ENCODE assay signal across 8 cellular contexts in genomic region chr2:226649871-226650660, GRCh38.
A peak's percentile ranks its signal among the peaks of the same experiment; 100 is the strongest.
DNase-seq lines count a peak whose midpoint lies in the region; ATAC-seq and TF ChIP-seq lines count a peak whose summit lies in the region.

No MANE protein-coding gene starts in this region.

- peak overlapping the region; percentile 32 for H3K4me3 Mint-ChIP-seq in WTC11

- peak overlapping the region; percentile 35 to 41 for H3K27ac ChIP-seq in coronary artery
- no peak overlapping the region for H3K27ac ChIP-seq in liver (ENCODE audit: low read depth in 1 of 2, low read length in 2 of 2)

- H3K9me3 Mint-ChIP-seq in WTC11: peaks cover 26% of the 10 kb centered on the region

- H3K36me3 ChIP-seq in H7 (replicated peaks; ENCODE audit: control insufficient read depth, insufficient read depth, low read length) (no peaks in the 10 kb centered on the region), liver (ENCODE audit: control insufficient read depth in 4 of 4, insufficient read depth in 3 of 4, low read depth in 1 of 4, low read length in 3 of 4) (no peaks in the 10 kb centered on the region)

- POLR2A ChIA-PET in WTC11 (lab: Charles Lee): interaction anchor here (0.7 kb wide), 1 partner anchor 39 kb away, joined by 3 read pairs; no protein-coding TSS in a partner anchor

- TF ChIP-seq CTCF in WTC11 (IDR thresholded peaks at IDR 0.05) (no peak), coronary artery (IDR thresholded peaks at IDR 0.05) (no peak), liver (IDR thresholded peaks at IDR 0.05; ENCODE audit: low read depth, low read length, missing input control) (no peak)

- WGBS in liver: 61% methylated on average over 13 of the region's 13 CpGs

- no peaks in the 10 kb centered on the region for H3K9me3 ChIP-seq in liver (ENCODE audit: control insufficient read depth in 4 of 4, low read length in 3 of 4)

- peaks cover 22% of the 10 kb centered on the region for H3K36me3 Mint-ChIP-seq in WTC11

- TF ChIP-seq RAD21 in liver (IDR thresholded peaks at IDR 0.05): peak in 1 of 2 donors; percentile 8

- DNase-seq in GDM1 (lab: John Stamatoyannopoulos, UW): peak; percentile 15
- peak; percentile 65 for DNase-seq in H7
- DNase-seq in LHCN-M2 (ENCODE audit: low read depth): peak; percentile 100
- peak; percentile 50 for DNase-seq in WTC11 (ENCODE audit: low spot score)
- no peak for DNase-seq in coronary artery (ENCODE audit: low spot score)
- DNase-seq in stimulated activated CD4-positive, alpha-beta T cell treated with anti-CD3 and anti-CD28 coated beads, TNF-alpha, amount 100 ng/mL, for 4 hours (ENCODE audit: low read depth in 3 of 3): peak in 2 of 3 experiments; percentile 8 to 28
- DNase-seq in NCI-H524 (lab: John Stamatoyannopoulos, UW): no peak

- H3K27me3 ChIP-seq in H7 (ENCODE audit: control insufficient read depth, insufficient read depth, low read length) (no peaks in the 10 kb centered on the region), liver (ENCODE audit: control insufficient read depth in 4 of 4, insufficient read depth in 4 of 4, low read length in 3 of 4) (no peaks in the 10 kb centered on the region)

- H3K27ac Mint-ChIP-seq in WTC11: peak overlapping the region; percentile 95

- H3K4me1 ChIP-seq in liver (ENCODE audit: control insufficient read depth in 4 of 4, insufficient read depth in 4 of 4, low read length in 3 of 4): peaks cover 0 to 8% (median 1%) of the 10 kb centered on the region in 4 donors

- H3K4me3 ChIP-seq in H7 (ENCODE audit: insufficient read depth, low read depth, low read length): no peak overlapping the region
- H3K4me3 ChIP-seq in coronary artery: no peak overlapping the region
- no peak overlapping the region for H3K4me3 ChIP-seq in liver (ENCODE audit: low read depth in 1 of 3, low read length in 3 of 3)

- no peak overlapping the region for H3K9ac ChIP-seq in liver (ENCODE audit: low read depth in 1 of 2, low read length in 2 of 2)

- CTCF ChIA-PET in WTC11 (lab: Charles Lee): no interaction called here

- peak; percentile 98 for ATAC-seq in WTC11

- H3K4me1 Mint-ChIP-seq in WTC11: peaks cover 29% of the 10 kb centered on the region

- H3K27me3 Mint-ChIP-seq in WTC11 (ENCODE audit: low read depth): no peaks in the 10 kb centered on the region; the same call in 1 of the 2 replicates

TF ChIP-seq in WTC11, 78 proteins besides CTCF, POLR2A, EP300 and RAD21 (continues in another document):
- TF ChIP-seq FOXK1 (CRISPR knock-in tag; IDR thresholded peaks at IDR 0.05) (peak; percentile 53; the same call in 1 of the 2 replicates), GTF2I (CRISPR knock-in tag; conservative IDR thresholded peaks at IDR 0.05) (no peak), CREM (CRISPR knock-in tag; IDR thresholded peaks at IDR 0.05) (0 out of 2 replicates have a peak, but pooled peaks have one; percentile 43), FOXP4 (CRISPR knock-in tag; IDR thresholded peaks at IDR 0.05) (peak; percentile 89; the same call in 1 of the 2 replicates), NR1H2 (CRISPR knock-in tag; IDR thresholded peaks at IDR 0.05) (no peak), NFE2L1 (CRISPR knock-in tag; IDR thresholded peaks at IDR 0.05) (peak; percentile 60; the same call in 1 of the 2 replicates)
- TF ChIP-seq, protein P1, sequence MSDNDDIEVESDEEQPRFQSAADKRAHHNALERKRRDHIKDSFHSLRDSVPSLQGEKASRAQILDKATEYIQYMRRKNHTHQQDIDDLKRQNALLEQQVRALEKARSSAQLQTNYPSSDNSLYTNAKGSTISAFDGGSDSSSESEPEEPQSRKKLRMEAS (CRISPR knock-in tag; IDR thresholded peaks at IDR 0.05): peak; percentile 71; the same call in 1 of the 2 replicates

TF ChIP-seq in liver, 16 proteins besides CTCF, POLR2A, EP300 and RAD21:
- no peak for TF ChIP-seq GABPA (IDR thresholded peaks at IDR 0.05 in 1 of 2, conservative IDR thresholded peaks at IDR 0.05 in 1 of 2)
- peak; percentile 14 for TF ChIP-seq SP1 (IDR thresholded peaks at IDR 0.05)
- no peak for TF ChIP-seq FOXA1 (IDR thresholded peaks at IDR 0.05)
- no peak for TF ChIP-seq RXRA (IDR thresholded peaks at IDR 0.05)
- TF ChIP-seq, protein P1 (IDR thresholded peaks at IDR 0.05): peak; percentile 30
- no peak for TF ChIP-seq EGR1 (IDR thresholded peaks at IDR 0.05; ENCODE audit: low read depth in 2 of 2)
- peak; percentile 85 to 86 for TF ChIP-seq JUND (IDR thresholded peaks at IDR 0.05)
- TF ChIP-seq REST (IDR thresholded peaks at IDR 0.05): no peak

Comparison
In these comparisons a context has a peak if more than half of its experiments do, and no peak if none do; other contexts are left out.
1. DNase-seq: peak in GDM1 (single experiment), H7 (single experiment), LHCN-M2 (single experiment), WTC11 (single experiment) and stimulated activated CD4-positive, alpha-beta T cell treated with anti-CD3 and anti-CD28 coated beads, TNF-alpha, amount 100 ng/mL, for 4 hours (2 of 3); none in coronary artery (single experiment) and NCI-H524 (0 of 2).
2. H3K27ac ChIP-seq: peak in coronary artery (2 of 2); none in liver (0 of 2).